In genomic region chr20:44522841-44523240, GRCh38 we compare ENCODE assay signal across 1 cellular context.
TF ChIP-seq lines count a peak whose summit lies in the region.

No MANE protein-coding gene starts in this region.

TF ChIP-seq in SK-N-SH, 30 proteins besides CTCF, POLR2A, EP300 and RAD21 (continued from another document):
- TF ChIP-seq REST (IDR thresholded peaks at IDR 0.05; ENCODE audit: low read depth, low read length) (no peak), TCF12 (IDR thresholded peaks at IDR 0.05) (no peak)
